8 cellular contexts compared by ENCODE assay signal in genomic region chr19:45078390-45079062, GRCh38. TPM values are rescaled to one million over a fixed set of nuclear protein-coding genes. Genes with fewer than 3 reads are reported as not detected.
DNase-seq lines count a peak whose midpoint lies in the region; ATAC-seq and TF ChIP-seq lines count a peak whose summit lies in the region.

No MANE protein-coding gene starts in this region.

- peak overlapping the region; percentile 95 for H3K9ac ChIP-seq in NT2/D1 (ENCODE audit: insufficient read length, low read depth)
- H3K9ac ChIP-seq in endodermal cell (ENCODE audit: extremely low read depth, low read length, poor library complexity, severe bottlenecking) = peak overlapping the region; percentile 98

- no peak for DNase-seq in CD4-positive, alpha-beta T cell
- DNase-seq in NT2/D1 (ENCODE audit: low read depth, low spot score) (no peak), endodermal cell (no peak), GOT3 (lab: John Stamatoyannopoulos, UW) (no peak), cerebellum (ENCODE audit: low spot score) (no peak), NCI-H1436 treated with DMSO at 0.1 percent for 48 hours (lab: John Stamatoyannopoulos, UW) (no peak)

- WGBS in endodermal cell (ENCODE audit: insufficient coverage in 1 of 2, insufficient read length in 1 of 2), 2 experiments = 66 to 92% methylated on average over 5 to 10 of the region's 10 CpGs

- peaks cover 17% of the 10 kb centered on the region for H3K36me3 Mint-ChIP-seq in CD4-positive, alpha-beta T cell (ENCODE audit: low read depth)
- peaks cover 25% of the 10 kb centered on the region for H3K36me3 Mint-ChIP-seq in endodermal cell (ENCODE audit: low read depth)

- H3K27me3 Mint-ChIP-seq in CD4-positive, alpha-beta T cell = no peaks in the 10 kb centered on the region
- no peaks in the 10 kb centered on the region for H3K27me3 Mint-ChIP-seq in endodermal cell (ENCODE audit: insufficient read depth)

- CTCF ChIA-PET in CD4-positive, alpha-beta T cell (lab: Charles Lee) = interaction anchor here (1.0 to 2.4 kb wide), 2 partner anchors 14 to 47 kb away, joined by 3 to 15 read pairs; partner anchors contain the start of gene PPP1R37

- TF ChIP-seq CTCF in CD4-positive, alpha-beta T cell (IDR thresholded peaks at IDR 0.05) = no peak
- TF ChIP-seq CTCF in endodermal cell (conservative IDR thresholded peaks at IDR 0.05) = no peak
- TF ChIP-seq CTCF in neutrophil (IDR thresholded peaks at IDR 0.05) = no peak

- no peak for ATAC-seq in CD4-positive, alpha-beta T cell (ENCODE audit: poor library complexity)
- no peak for ATAC-seq in HG03139 (IDR thresholded peaks at IDR 0.05; ENCODE audit: unreplicated experiment)

- peak overlapping the region; percentile 82 for H3K4me3 ChIP-seq in NT2/D1 (ENCODE audit: insufficient read length, low read depth)
- H3K4me3 ChIP-seq in endodermal cell (ENCODE audit: low read length) = peak overlapping the region; percentile 99
- H3K4me3 ChIP-seq in neutrophil (ENCODE audit: low read depth in 1 of 2, low read length in 1 of 2) = peak overlapping the region; percentile 67 to 68

- intact Hi-C loops in CD4-positive, alpha-beta T cell (cut with DNase I, micrococcal nuclease) = loop anchor here (1.0 to 2.0 kb wide), 3 partner anchors 14 to 101 kb away; partner anchors contain the start of genes CLASRP (in 1 of the 2) and PPP1R37 (in 1 of the 2)

- peaks cover 45% of the 10 kb centered on the region for H3K4me1 Mint-ChIP-seq in CD4-positive, alpha-beta T cell (ENCODE audit: low read depth)
- H3K4me1 Mint-ChIP-seq in endodermal cell = peaks cover 35% of the 10 kb centered on the region

- peak overlapping the region; percentile 93 for H3K4me3 Mint-ChIP-seq in CD4-positive, alpha-beta T cell
- H3K4me3 Mint-ChIP-seq in endodermal cell = peak overlapping the region; percentile 99

- H3K4me1 ChIP-seq in NT2/D1 (ENCODE audit: insufficient read depth, insufficient read length) = peaks cover 3% of the 10 kb centered on the region
- peaks cover 10% of the 10 kb centered on the region for H3K4me1 ChIP-seq in endodermal cell (ENCODE audit: control insufficient read depth, insufficient read depth, low read length)
- peaks cover 46 to 50% of the 10 kb centered on the region in 2 experiments for H3K4me1 ChIP-seq in neutrophil (ENCODE audit: control insufficient read depth in 1 of 2, insufficient read depth in 1 of 2, low read depth in 1 of 2, low read length in 1 of 2)

- H3K27ac ChIP-seq in CD4-positive, alpha-beta T cell (ENCODE audit: low read depth, low read length) = peak overlapping the region; percentile 75
- H3K27ac ChIP-seq in endodermal cell (ENCODE audit: low read depth, low read length) = no peak overlapping the region
- peak overlapping the region; percentile 62 for H3K27ac ChIP-seq in neutrophil

- H3K36me3 ChIP-seq in NT2/D1 (ENCODE audit: insufficient read depth, insufficient read length, low read length) (peaks cover 12% of the 10 kb centered on the region), endodermal cell (ENCODE audit: control insufficient read depth, insufficient read depth, low read length) (peaks cover 20% of the 10 kb centered on the region), neutrophil (peaks cover 11% of the 10 kb centered on the region)

- H3K9me3 Mint-ChIP-seq in CD4-positive, alpha-beta T cell = no peaks in the 10 kb centered on the region
- H3K9me3 Mint-ChIP-seq in endodermal cell = no peaks in the 10 kb centered on the region

- H3K27me3 ChIP-seq in CD4-positive, alpha-beta T cell (ENCODE audit: control insufficient read depth, insufficient read depth, low read length) = no peaks in the 10 kb centered on the region
- H3K27me3 ChIP-seq in NT2/D1 (ENCODE audit: insufficient read depth, insufficient read length) = no peaks in the 10 kb centered on the region
- no peaks in the 10 kb centered on the region for H3K27me3 ChIP-seq in endodermal cell (ENCODE audit: control insufficient read depth, insufficient read depth, low read length, poor library complexity, severe bottlenecking)
- H3K27me3 ChIP-seq in neutrophil = no peaks in the 10 kb centered on the region

- POLR2A ChIA-PET in CD4-positive, alpha-beta T cell (lab: Charles Lee) = interaction anchor here (0.7 to 4.0 kb wide), 4 partner anchors 14 to 232 kb away, joined by 3 to 49 read pairs (median 3); partner anchors contain the start of genes CLASRP, NECTIN2 and PPP1R37

- no peak overlapping the region for H3K27ac Mint-ChIP-seq in CD4-positive, alpha-beta T cell
- peak overlapping the region; percentile 35 for H3K27ac Mint-ChIP-seq in endodermal cell

- no peaks in the 10 kb centered on the region for H3K9me3 ChIP-seq in CD4-positive, alpha-beta T cell (ENCODE audit: control insufficient read depth, low read length)
- H3K9me3 ChIP-seq in NT2/D1 (ENCODE audit: insufficient read depth, low read length) (no peaks in the 10 kb centered on the region), endodermal cell (ENCODE audit: control insufficient read depth, low read length) (no peaks in the 10 kb centered on the region), neutrophil (no peaks in the 10 kb centered on the region)

RNA-seq across cellular contexts. Expression of gene GEMIN7, which starts 0.5 kb away (rescaled TPM):
- total RNA-seq in CD4-positive, alpha-beta T cell = 1 to 10 TPM; 4.0 to 4.8 TPM
- total RNA-seq in endodermal cell = 10 to 100 TPM; 56.3 to 56.6 TPM
- polyA plus RNA-seq in endodermal cell (2013, experiment 1 of 2) = 36.7 TPM
- 36.0 TPM for polyA plus RNA-seq in endodermal cell (2013, experiment 2 of 2)
- total RNA-seq in cerebellum = 9.1 TPM

RNA-seq across cellular contexts. Expression of gene ZNF296, which starts 2.2 kb away (rescaled TPM):
- total RNA-seq in CD4-positive, alpha-beta T cell = 1 to 10 TPM; 2.0 to 2.4 TPM
- total RNA-seq in endodermal cell (1 to 10 TPM; 2.1 to 8.5 TPM), cerebellum (0.45 TPM)
- polyA plus RNA-seq in endodermal cell (2013, experiment 1 of 2) = 1.2 TPM
- polyA plus RNA-seq in endodermal cell (2013, experiment 2 of 2) = 1.1 TPM

RNA-seq across cellular contexts. Expression of gene PPP1R37, which starts 14.5 kb away (rescaled TPM):
- total RNA-seq in CD4-positive, alpha-beta T cell = 10 to 100 TPM; 17.2 to 19.6 TPM
- 10 to 100 TPM; 23.6 to 32.5 TPM for total RNA-seq in endodermal cell
- polyA plus RNA-seq in endodermal cell (2013, experiment 1 of 2) = 22.4 TPM
- polyA plus RNA-seq in endodermal cell (2013, experiment 2 of 2) = 20.6 TPM
- 19.5 TPM for total RNA-seq in cerebellum

RNA-seq across cellular contexts. Expression of gene CLASRP, which starts 39.7 kb away (rescaled TPM):
- 100 to 1,000 TPM; 152 to 154 TPM for total RNA-seq in CD4-positive, alpha-beta T cell
- total RNA-seq in endodermal cell = 10 to 100 TPM; 67.1 to 90.3 TPM
- 82.3 TPM for polyA plus RNA-seq in endodermal cell (2013, experiment 1 of 2)
- polyA plus RNA-seq in endodermal cell (2013, experiment 2 of 2) = 65.2 TPM
- 17.6 TPM for total RNA-seq in cerebellum
